29 cellular contexts compared by ENCODE assay signal in the genomic region with DNA sequence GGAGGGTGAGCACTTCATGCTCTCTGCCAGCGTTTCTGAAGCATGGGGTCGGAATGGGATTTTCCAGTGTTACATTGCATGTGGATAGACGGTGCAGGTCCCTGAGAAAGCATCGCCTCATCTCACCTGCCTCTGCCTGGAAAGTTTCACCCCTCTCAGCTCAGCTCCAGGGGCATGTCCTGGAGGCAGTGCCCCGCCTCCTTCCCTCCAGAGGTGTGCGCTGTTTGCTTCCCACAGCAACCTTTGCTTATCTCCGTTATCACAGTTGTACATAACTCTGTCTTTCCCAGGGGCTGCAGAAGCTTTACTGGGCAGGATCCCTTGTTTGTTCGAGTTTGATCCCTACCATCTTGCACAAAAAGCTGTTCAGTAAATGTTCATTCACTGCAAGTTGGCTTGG. TPM values are rescaled to one million over a fixed set of nuclear protein-coding genes. Genes with fewer than 3 reads are reported as not detected.
A peak's percentile ranks its signal among the peaks of the same experiment; 100 is the strongest.
DNase-seq lines count a peak whose midpoint lies in the region; ATAC-seq and TF ChIP-seq lines count a peak whose summit lies in the region.
"Had no signal": no experiment of that assay in that cellular context is flagged by ENCODE, and none has a peak within 500 bp of the region (broad histone marks: within the 10 kb centered on the region; RNA-seq: fewer than 3 reads in every experiment).

No MANE protein-coding gene starts in this region.

- TF ChIP-seq CTCF in endodermal cell (conservative IDR thresholded peaks at IDR 0.05) (no peak), right lobe of liver (IDR thresholded peaks at IDR 0.05) (no peak), stomach (IDR thresholded peaks at IDR 0.05) (no peak)

- H3K4me1 Mint-ChIP-seq in endodermal cell, result peaks cover 8% of the 10 kb centered on the region
- H3K4me1 Mint-ChIP-seq: immature natural killer cell had no signal

- H3K9me3 ChIP-seq in endodermal cell (ENCODE audit: control insufficient read depth, low read length) (no peaks in the 10 kb centered on the region), right lobe of liver (no peaks in the 10 kb centered on the region), stomach (peaks cover 0 to 3% (median 0%) of the 10 kb centered on the region in 4 donors)
- H3K9me3 ChIP-seq: colonic mucosa, transverse colon had no signal

- H3K4me3 ChIP-seq in endodermal cell (ENCODE audit: low read length), result no peak overlapping the region
- no peak overlapping the region for H3K4me3 ChIP-seq in right lobe of liver
- H3K4me3 ChIP-seq in stomach, result no peak overlapping the region
- H3K4me3 ChIP-seq: colonic mucosa, transverse colon had no signal

- H3K9ac ChIP-seq in endodermal cell (ENCODE audit: extremely low read depth, low read length, poor library complexity, severe bottlenecking), result no peak overlapping the region

- WGBS in endodermal cell (ENCODE audit: insufficient coverage in 1 of 2, insufficient read length in 1 of 2), 2 experiments, result 72 to 83% methylated on average over 8 of the region's 8 CpGs
- 41% methylated on average over 6 of the region's 8 CpGs for WGBS in right lobe of liver (ENCODE audit: insufficient coverage, low coverage, low lambda C conversion rate, missing lambda C conversion rate)
- 19 to 41% (median 26%) methylated on average over 8 of the region's 8 CpGs for WGBS in stomach, 5 donors

- H3K36me3 Mint-ChIP-seq in endodermal cell (ENCODE audit: low read depth), result no peaks in the 10 kb centered on the region
- H3K36me3 Mint-ChIP-seq: activated naive CD4-positive, alpha-beta T cell treated with anti-CD3 and anti-CD28 coated beads, Interleukin-2, amount 50 U/mL, for 24 hours; immature natural killer cell; natural killer cell treated with Interleukin-12 subunit alpha and Interleukin-12 subunit beta and Interleukin-15 and Interleukin-18, amount 100 ng/mL, for 72 hours had no signal

- H3K4me3 Mint-ChIP-seq in endodermal cell, result no peak overlapping the region
- H3K4me3 Mint-ChIP-seq: activated B cell treated with CpG ODN at 0.5 μM for 24 hours; activated naive CD4-positive, alpha-beta T cell treated with anti-CD3 and anti-CD28 coated beads, Interleukin-2, amount 50 U/mL, for 24 hours; activated T-helper 1 cell treated with anti-CD3 and anti-CD28 coated beads, Interleukin-12 subunit alpha, Interleukin-12 subunit beta, Interleukin-2, Interleukin-4 antibody, amounts not matched to agents 30 ng/mL and 10 ng/mL and 1 ng/mL, durations not matched to agents 14 hours and 24 hours and 36 hours; immature natural killer cell; natural killer cell treated with Interleukin-12 subunit alpha and Interleukin-12 subunit beta and Interleukin-15 and Interleukin-18, amount 100 ng/mL, for 72 hours had no signal

- DNase-seq in HuH-7 (ENCODE audit: low spot score) (peak; percentile 60), endodermal cell (peak; percentile 64), right lobe of liver (no peak), stomach (peak; percentile 41), HUDEP-2 (lab: John Stamatoyannopoulos, UW; ENCODE audit: unreplicated experiment in 76 of 76) (no peak), 8988T (no peak), mucosa of gallbladder (ENCODE audit: low spot score) (no peak)
- DNase-seq: activated B cell treated with CpG ODN at 0.5 μM for 24 hours; activated CD4-positive, alpha-beta T cell treated with anti-CD3 and anti-CD28 coated beads, Interleukin-2, amount 50 U/mL, for 4 hours; anterior cingulate cortex; C1 segment of cervical spinal cord; colonic mucosa; DMS79 treated with DMSO at 0.1 percent for 48 hours; effector memory CD4-positive, alpha-beta T cell; erythroblast; foreskin melanocyte; immature natural killer cell; left ventricle myocardium superior; midbrain; NCI-H1694; NCI-H2171; NCI-H524 treated with DMSO at 0.1 percent for 48 hours; retina; stimulated activated CD4-positive, alpha-beta T cell treated with anti-CD3 and anti-CD28 coated beads, Interleukin-2, amount 100 ng/mL, for 24 hours; transverse colon had no signal

- no peak overlapping the region for H3K27ac ChIP-seq in endodermal cell (ENCODE audit: low read depth, low read length)
- H3K27ac ChIP-seq in right lobe of liver, result no peak overlapping the region
- no peak overlapping the region for H3K27ac ChIP-seq in stomach
- H3K27ac ChIP-seq: colonic mucosa, transverse colon had no signal

- H3K9me3 Mint-ChIP-seq in endodermal cell, result peaks cover 2% of the 10 kb centered on the region
- H3K9me3 Mint-ChIP-seq: activated B cell treated with CpG ODN at 0.5 μM for 24 hours; activated naive CD4-positive, alpha-beta T cell treated with anti-CD3 and anti-CD28 coated beads, Interleukin-2, amount 50 U/mL, for 24 hours; activated T-helper 1 cell treated with anti-CD3 and anti-CD28 coated beads, Interleukin-12 subunit alpha, Interleukin-12 subunit beta, Interleukin-2, Interleukin-4 antibody, amounts not matched to agents 30 ng/mL and 10 ng/mL and 1 ng/mL, durations not matched to agents 14 hours and 24 hours and 36 hours; immature natural killer cell; natural killer cell treated with Interleukin-12 subunit alpha and Interleukin-12 subunit beta and Interleukin-15 and Interleukin-18, amount 100 ng/mL, for 72 hours had no signal

- H3K27me3 Mint-ChIP-seq in endodermal cell (ENCODE audit: insufficient read depth), result peaks cover 12% of the 10 kb centered on the region
- H3K27me3 Mint-ChIP-seq: activated B cell treated with CpG ODN at 0.5 μM for 24 hours; activated naive CD4-positive, alpha-beta T cell treated with anti-CD3 and anti-CD28 coated beads, Interleukin-2, amount 50 U/mL, for 24 hours; natural killer cell treated with Interleukin-12 subunit alpha and Interleukin-12 subunit beta and Interleukin-15 and Interleukin-18, amount 100 ng/mL, for 72 hours had no signal

- ATAC-seq in right lobe of liver, result peak in 3 of 4 donors; percentile 24 to 45 (median 28)
- ATAC-seq: left ventricle myocardium superior; natural killer cell treated with Interleukin-12 subunit alpha and Interleukin-12 subunit beta and Interleukin-15 and Interleukin-18, amount 100 ng/mL, for 72 hours; Panc1 had no signal

- H3K27me3 ChIP-seq in endodermal cell (ENCODE audit: control insufficient read depth, insufficient read depth, low read length, poor library complexity, severe bottlenecking) (no peaks in the 10 kb centered on the region), right lobe of liver (no peaks in the 10 kb centered on the region), stomach (no peaks in the 10 kb centered on the region)
- H3K27me3 ChIP-seq: colonic mucosa, transverse colon had no signal

- H3K4me1 ChIP-seq in endodermal cell (ENCODE audit: control insufficient read depth, insufficient read depth, low read length) (no peaks in the 10 kb centered on the region), right lobe of liver (no peaks in the 10 kb centered on the region), stomach (peaks cover 0 to 7% (median 5%) of the 10 kb centered on the region in 4 donors)
- H3K4me1 ChIP-seq: colonic mucosa, transverse colon had no signal

- TF ChIP-seq EP300 in stomach (IDR thresholded peaks at IDR 0.05), result no peak

- no peaks in the 10 kb centered on the region for H3K36me3 ChIP-seq in endodermal cell (ENCODE audit: control insufficient read depth, insufficient read depth, low read length)
- no peaks in the 10 kb centered on the region for H3K36me3 ChIP-seq in right lobe of liver
- no peaks in the 10 kb centered on the region for H3K36me3 ChIP-seq in stomach
- H3K36me3 ChIP-seq: colonic mucosa, transverse colon had no signal

- TF ChIP-seq POLR2A in right lobe of liver (IDR thresholded peaks at IDR 0.05) (no peak), stomach (IDR thresholded peaks at IDR 0.05) (no peak)

- intact Hi-C loops in right lobe of liver (cut with DNase I), result loop anchor here in 1 of 2 donors (10.0 kb wide), 1 partner anchor 51 kb away; no protein-coding TSS in a partner anchor
- intact Hi-C loops in stomach (cut with DNase I; ENCODE audit: low total_unique reads), result no loop called here

- H3K27ac Mint-ChIP-seq in endodermal cell, result no peak overlapping the region
- H3K27ac Mint-ChIP-seq: activated B cell treated with CpG ODN at 0.5 μM for 24 hours; activated naive CD4-positive, alpha-beta T cell treated with anti-CD3 and anti-CD28 coated beads, Interleukin-2, amount 50 U/mL, for 24 hours; activated T-helper 1 cell treated with anti-CD3 and anti-CD28 coated beads, Interleukin-12 subunit alpha, Interleukin-12 subunit beta, Interleukin-2, Interleukin-4 antibody, amounts not matched to agents 30 ng/mL and 10 ng/mL and 1 ng/mL, durations not matched to agents 14 hours and 24 hours and 36 hours; immature natural killer cell; natural killer cell treated with Interleukin-12 subunit alpha and Interleukin-12 subunit beta and Interleukin-15 and Interleukin-18, amount 100 ng/mL, for 72 hours had no signal

RNA-seq across cellular contexts. Expression of a gene that starts 10.7 kb away (rescaled TPM):
- 10 to 100 TPM; 12.2 to 12.7 TPM for total RNA-seq in endodermal cell
- polyA plus RNA-seq in endodermal cell (2013, experiment 1 of 2), result 10.2 TPM
- polyA plus RNA-seq in endodermal cell (2013, experiment 2 of 2), result 7.8 TPM
- 10 to 100 TPM in 4 of 6 experiments, 1 to 10 TPM in 2; 6.5 to 15.7 (median 12.6) TPM for total RNA-seq in right lobe of liver
- 10 to 100 TPM in 4 of 5 donors, 1 to 10 TPM in 1; 9.4 to 42.3 (median 33.0) TPM for total RNA-seq in stomach
- polyA plus RNA-seq in stomach, result 1 to 10 TPM; 3.2 to 4.1 (median 4.0) TPM
- total RNA-seq in mucosa of gallbladder, result 34.6 TPM

Comparison
In these comparisons a context has a peak if more than half of its experiments do, and no peak if none do; other contexts are left out.
1. DNase-seq: peak in HuH-7 (single experiment), endodermal cell (single experiment) and stomach (single experiment); none in right lobe of liver (0 of 3), HUDEP-2 (0 of 76), 8988T (single experiment) and mucosa of gallbladder (single experiment).